8 cellular contexts compared by ENCODE assay signal in the genomic region with DNA sequence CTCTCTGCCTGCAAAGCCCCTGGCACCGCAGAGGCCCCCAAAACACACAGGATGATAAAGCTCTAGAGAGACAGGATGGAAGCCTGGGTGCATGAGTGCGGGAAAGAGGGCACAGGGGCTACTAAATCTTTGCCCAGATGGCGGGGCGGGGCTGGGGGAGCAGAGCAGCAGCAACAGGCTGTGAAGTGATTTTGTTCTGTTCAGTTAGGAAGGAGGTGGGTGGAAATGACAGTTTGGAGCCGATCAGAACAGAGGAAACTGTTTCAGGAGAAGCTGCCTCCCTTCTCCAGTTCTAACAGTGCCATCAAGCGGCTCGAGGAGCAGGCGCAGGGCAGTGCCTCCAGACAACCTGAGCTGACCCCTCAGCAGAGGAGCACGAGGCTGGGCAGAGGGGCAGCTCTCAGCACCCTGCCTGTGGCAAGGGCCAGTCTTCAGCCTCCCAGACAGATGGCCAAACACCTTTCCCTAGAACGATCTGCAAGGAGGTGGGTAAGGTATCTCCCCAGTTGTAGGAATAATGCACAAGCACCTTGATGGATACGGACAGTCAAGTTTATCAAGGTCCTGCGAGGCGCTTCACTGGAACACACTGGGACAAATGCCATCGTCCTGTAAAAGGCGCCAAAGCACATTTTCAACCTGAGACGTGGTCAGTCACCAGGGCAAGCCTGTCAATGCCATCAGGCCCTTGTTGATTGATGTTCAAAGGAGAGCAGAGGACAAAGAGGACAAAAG. TPM values are rescaled to one million over a fixed set of nuclear protein-coding genes. Genes with fewer than 3 reads are reported as not detected.
DNase-seq lines count a peak whose midpoint lies in the region; ATAC-seq and TF ChIP-seq lines count a peak whose summit lies in the region.

No MANE protein-coding gene starts in this region.

- no peak overlapping the region; the same call in 1 of the 2 replicates for H3K4me3 ChIP-seq in AG09309 (ENCODE audit: control insufficient read depth, low read depth, low read length)
- no peak overlapping the region for H3K4me3 ChIP-seq in lower leg skin (ENCODE audit: low read depth, poor library complexity, severe bottlenecking)

- intact Hi-C loops in lower leg skin (cut with DNase I; ENCODE audit: low total_unique reads) = loop anchor here (5.0 kb wide), 1 partner anchor 586 kb away; no protein-coding TSS in a partner anchor

- 10 to 11% methylated on average over 16 of the region's 16 CpGs for WGBS in lower leg skin, 2 donors

- DNase-seq in AG09309 (ENCODE audit: low read depth) (peak; percentile 80), NCI-H510A treated with DMSO at 0.1 percent for 48 hours (lab: John Stamatoyannopoulos, UW) (peak; percentile 81), dedifferentiated amniotic fluid mesenchymal stem cell (ENCODE audit: extremely low spot score) (peak; percentile 95), lower leg skin (ENCODE audit: low spot score in 2 of 2) (peak; percentile 78 to 95)
- peak; percentile 81 for DNase-seq in activated CD4-positive, alpha-beta T cell treated with anti-CD3 and anti-CD28 coated beads for 48 hours
- peak; percentile 34 to 44 (median 38) for DNase-seq in stimulated activated CD4-positive, alpha-beta T cell treated with anti-CD3 and anti-CD28 coated beads, TNF-alpha, amount 100 ng/mL, for 1 hour (ENCODE audit: low read depth in 3 of 3, low spot score in 1 of 3)

- peak; percentile 67 for ATAC-seq in HG03432 (IDR thresholded peaks at IDR 0.05; ENCODE audit: unreplicated experiment)

- in situ Hi-C loops in GM18951 (cut with MboI; ENCODE audit: low sequenced_read_pairs, unreplicated experiment) = loop anchor here (5.0 to 25.0 kb wide), 4 partner anchors 246 to 581 kb away; no protein-coding TSS in a partner anchor

- peak; percentile 8 for TF ChIP-seq POLR2A in GM18951 (IDR thresholded peaks at IDR 0.05; ENCODE audit: extremely low read depth, insufficient read depth, insufficient read length)
- no peak for TF ChIP-seq POLR2A in lower leg skin (IDR thresholded peaks at IDR 0.05)

- TF ChIP-seq CTCF in AG09309 (IDR thresholded peaks at IDR 0.05; ENCODE audit: control insufficient read depth, insufficient read depth, low read depth, low read length, missing control alignments) (peak; percentile 97), lower leg skin (IDR thresholded peaks at IDR 0.05) (peak in 1 of 3 donors; percentile 97)

RNA-seq across cellular contexts. Expression of gene TOMM20, which starts 44.9 kb away (rescaled TPM):
- 100 to 1,000 TPM in 3 of 4 donors, 10 to 100 TPM in 1; 69.4 to 121 (median 112) TPM for total RNA-seq in lower leg skin

Comparison
In these comparisons a context has a peak if more than half of its experiments do, and no peak if none do; other contexts are left out.
1. DNase-seq: peak in every context shown above with its lines; median percentile 95 in dedifferentiated amniotic fluid mesenchymal stem cell; 86 in lower leg skin; 81 in NCI-H510A treated with DMSO at 0.1 percent for 48 hours; 81 in activated CD4-positive, alpha-beta T cell treated with anti-CD3 and anti-CD28 coated beads for 48 hours; 80 in AG09309; 38 in stimulated activated CD4-positive, alpha-beta T cell treated with anti-CD3 and anti-CD28 coated beads, TNF-alpha, amount 100 ng/mL, for 1 hour.